Comparison of ENCODE assay signal across 1 cellular context in the genomic region with DNA sequence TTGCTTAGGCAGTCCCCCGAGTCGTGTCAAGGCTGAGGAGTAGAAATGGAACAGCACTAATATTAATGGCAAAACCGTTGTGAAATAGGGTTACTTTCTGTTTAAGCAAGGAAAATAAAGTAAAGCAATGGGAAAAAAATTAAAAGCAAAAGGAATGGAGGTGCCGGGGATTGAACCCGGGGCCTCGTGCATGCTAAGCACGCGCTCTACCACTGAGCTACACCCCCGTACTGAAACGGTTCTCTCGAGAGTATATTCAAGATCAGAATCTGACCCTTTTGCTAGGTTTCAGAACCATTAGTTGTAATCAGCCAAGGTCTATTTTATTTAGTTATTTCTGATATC.
TF ChIP-seq lines count a peak whose summit lies in the region.

No MANE protein-coding gene starts in this region.

TF ChIP-seq in H1, 55 proteins besides CTCF, POLR2A, EP300 and RAD21 (continued from another document):
- no peak for TF ChIP-seq CHD7 (IDR thresholded peaks at IDR 0.05; ENCODE audit: insufficient replicate concordance, low read length)
- TF ChIP-seq SAP30 (IDR thresholded peaks at IDR 0.05; ENCODE audit: insufficient read depth, insufficient replicate concordance, low read length) = no peak
- TF ChIP-seq KDM4A (IDR thresholded peaks at IDR 0.05; ENCODE audit: low read depth, low read length, severe bottlenecking) = no peak
- TF ChIP-seq KDM1A (IDR thresholded peaks at IDR 0.05; ENCODE audit: borderline replicate concordance, low read length) = no peak
- TF ChIP-seq TCF12 (IDR thresholded peaks at IDR 0.05; ENCODE audit: low read depth, low read length) = no peak
- TF ChIP-seq BCL11A (IDR thresholded peaks at IDR 0.05; ENCODE audit: low read depth in 2 of 2, low read length in 2 of 2) = no peak
- no peak for TF ChIP-seq CHD2 (IDR thresholded peaks at IDR 0.05; ENCODE audit: low read length)
- peak; percentile 4 for TF ChIP-seq ASH2L (IDR thresholded peaks at IDR 0.05; ENCODE audit: low read length)
- TF ChIP-seq RNF2 (IDR thresholded peaks at IDR 0.05; ENCODE audit: borderline replicate concordance, low read depth, low read length, missing control alignments, poor library complexity, severe bottlenecking) = no peak
- TF ChIP-seq RXRA (IDR thresholded peaks at IDR 0.05; ENCODE audit: insufficient read depth, low read depth, low read length) = no peak
- TF ChIP-seq BRCA1 (IDR thresholded peaks at IDR 0.05; ENCODE audit: low read depth, low read length) = no peak
- TF ChIP-seq NANOG (IDR thresholded peaks at IDR 0.05; ENCODE audit: insufficient read depth, low read depth, low read length, poor library complexity, severe bottlenecking) = no peak
- TF ChIP-seq ATF3 (IDR thresholded peaks at IDR 0.05; ENCODE audit: insufficient read depth, low read depth, low read length) = no peak
- TF ChIP-seq RFX5 (IDR thresholded peaks at IDR 0.05; ENCODE audit: borderline replicate concordance, low read depth, low read length) = no peak
- TF ChIP-seq POU5F1 (IDR thresholded peaks at IDR 0.05; ENCODE audit: low read depth, low read length) = no peak
- no peak for TF ChIP-seq CTBP2 (IDR thresholded peaks at IDR 0.05; ENCODE audit: borderline replicate concordance, insufficient read depth, insufficient read length, low read length)
- TF ChIP-seq TBP (IDR thresholded peaks at IDR 0.05; ENCODE audit: low read depth, low read length) = peak; percentile 99
- TF ChIP-seq JUN (IDR thresholded peaks at IDR 0.05; ENCODE audit: low read depth, low read length) = no peak
- TF ChIP-seq TAF7 (optimal IDR thresholded peaks at IDR 0.05; ENCODE audit: borderline replicate concordance, low read depth, low read length) = peak; percentile 73
- TF ChIP-seq ZNF274 (IDR thresholded peaks at IDR 0.05; ENCODE audit: borderline replicate concordance, extremely low read depth, low read length) = no peak
- TF ChIP-seq SIN3A (conservative IDR thresholded peaks at IDR 0.05 in 1 of 2, IDR thresholded peaks at IDR 0.05 in 1 of 2; ENCODE audit: low read depth in 1 of 2, low read length in 2 of 2) = 0 out of 4 replicates have a peak, but pooled peaks of 1 of the 2 experiments have one; percentile 25
- TF ChIP-seq BACH1 (IDR thresholded peaks at IDR 0.05; ENCODE audit: low read length) = no peak
- TF ChIP-seq CREB1 (IDR thresholded peaks at IDR 0.05) = no peak
- no peak for TF ChIP-seq YY1 (IDR thresholded peaks at IDR 0.05; ENCODE audit: low read depth, low read length)
- TF ChIP-seq, protein P1, sequence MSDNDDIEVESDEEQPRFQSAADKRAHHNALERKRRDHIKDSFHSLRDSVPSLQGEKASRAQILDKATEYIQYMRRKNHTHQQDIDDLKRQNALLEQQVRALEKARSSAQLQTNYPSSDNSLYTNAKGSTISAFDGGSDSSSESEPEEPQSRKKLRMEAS (IDR thresholded peaks at IDR 0.05) = peak; percentile 79
- TF ChIP-seq GTF2F1 (IDR thresholded peaks at IDR 0.05; ENCODE audit: borderline replicate concordance, low read depth, low read length) = no peak
- no peak for TF ChIP-seq SP2 (IDR thresholded peaks at IDR 0.05; ENCODE audit: low read length)
- no peak for TF ChIP-seq RBBP5 (IDR thresholded peaks at IDR 0.05; ENCODE audit: borderline replicate concordance, low read depth, low read length)
- no peak for TF ChIP-seq PHF8 (conservative IDR thresholded peaks at IDR 0.05; ENCODE audit: low read depth, low read length)
- TF ChIP-seq POLR2AphosphoS5 (IDR thresholded peaks at IDR 0.05; ENCODE audit: low read depth, low read length) = no peak
- TF ChIP-seq JUND (IDR thresholded peaks at IDR 0.05; ENCODE audit: low read length) = no peak
- TF ChIP-seq EZH2 (IDR thresholded peaks at IDR 0.05; ENCODE audit: low read depth, low read length, severe bottlenecking) = no peak
- peak; percentile 79; the same call in 1 of the 2 replicates for TF ChIP-seq MAFK (IDR thresholded peaks at IDR 0.05; ENCODE audit: low read depth, low read length)
- TF ChIP-seq GABPA (IDR thresholded peaks at IDR 0.05; ENCODE audit: borderline replicate concordance, insufficient read depth, low read length) = no peak
- TF ChIP-seq, protein P2, sequence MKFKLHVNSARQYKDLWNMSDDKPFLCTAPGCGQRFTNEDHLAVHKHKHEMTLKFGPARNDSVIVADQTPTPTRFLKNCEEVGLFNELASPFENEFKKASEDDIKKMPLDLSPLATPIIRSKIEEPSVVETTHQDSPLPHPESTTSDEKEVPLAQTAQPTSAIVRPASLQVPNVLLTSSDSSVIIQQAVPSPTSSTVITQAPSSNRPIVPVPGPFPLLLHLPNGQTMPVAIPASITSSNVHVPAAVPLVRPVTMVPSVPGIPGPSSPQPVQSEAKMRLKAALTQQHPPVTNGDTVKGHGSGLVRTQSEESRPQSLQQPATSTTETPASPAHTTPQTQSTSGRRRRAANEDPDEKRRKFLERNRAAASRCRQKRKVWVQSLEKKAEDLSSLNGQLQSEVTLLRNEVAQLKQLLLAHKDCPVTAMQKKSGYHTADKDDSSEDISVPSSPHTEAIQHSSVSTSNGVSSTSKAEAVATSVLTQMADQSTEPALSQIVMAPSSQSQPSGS (IDR thresholded peaks at IDR 0.05; ENCODE audit: low read length) = peak; percentile 59; the same call in 1 of the 2 replicates
- no peak for TF ChIP-seq SP1 (IDR thresholded peaks at IDR 0.05; ENCODE audit: low read depth, low read length)
- no peak for TF ChIP-seq HDAC6 (IDR thresholded peaks at IDR 0.05; ENCODE audit: low read depth, low read length)
- 0 out of 2 replicates have a peak, but pooled peaks have one; percentile 10 for TF ChIP-seq TAF1 (IDR thresholded peaks at IDR 0.05; ENCODE audit: low read depth, low read length)
- TF ChIP-seq NRF1 (IDR thresholded peaks at IDR 0.05; ENCODE audit: low read depth, low read length) = peak; percentile 26; the same call in 1 of the 2 replicates
- no peak for TF ChIP-seq SIRT6 (IDR thresholded peaks at IDR 0.05; ENCODE audit: low read length)
- TF ChIP-seq SUZ12 (IDR thresholded peaks at IDR 0.05; ENCODE audit: low read length) = no peak
- no peak for TF ChIP-seq FOSL1 (IDR thresholded peaks at IDR 0.05; ENCODE audit: insufficient read depth, low read depth, low read length)
- peak; percentile 86 for TF ChIP-seq EGR1 (IDR thresholded peaks at IDR 0.05; ENCODE audit: borderline replicate concordance, low read depth, low read length)
- TF ChIP-seq KDM5A (IDR thresholded peaks at IDR 0.05; ENCODE audit: low read length) = no peak
- peak; percentile 52; the same call in 1 of the 2 replicates for TF ChIP-seq TEAD4 (IDR thresholded peaks at IDR 0.05; ENCODE audit: low read depth, low read length)
- TF ChIP-seq, protein P3, sequence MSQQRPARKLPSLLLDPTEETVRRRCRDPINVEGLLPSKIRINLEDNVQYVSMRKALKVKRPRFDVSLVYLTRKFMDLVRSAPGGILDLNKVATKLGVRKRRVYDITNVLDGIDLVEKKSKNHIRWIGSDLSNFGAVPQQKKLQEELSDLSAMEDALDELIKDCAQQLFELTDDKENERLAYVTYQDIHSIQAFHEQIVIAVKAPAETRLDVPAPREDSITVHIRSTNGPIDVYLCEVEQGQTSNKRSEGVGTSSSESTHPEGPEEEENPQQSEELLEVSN (IDR thresholded peaks at IDR 0.05) = 0 out of 2 replicates have a peak, but pooled peaks have one; percentile 16
- TF ChIP-seq CBX5 (IDR thresholded peaks at IDR 0.05; ENCODE audit: low read depth, low read length) = no peak
- TF ChIP-seq SP4 (IDR thresholded peaks at IDR 0.05; ENCODE audit: low read length) = no peak
- TF ChIP-seq CEBPB (IDR thresholded peaks at IDR 0.05; ENCODE audit: low read depth, low read length) = no peak
- TF ChIP-seq SRF (IDR thresholded peaks at IDR 0.05; ENCODE audit: low read depth, low read length) = no peak
- TF ChIP-seq SIX5 (IDR thresholded peaks at IDR 0.05; ENCODE audit: low read depth, low read length) = no peak
- TF ChIP-seq, protein P4, sequence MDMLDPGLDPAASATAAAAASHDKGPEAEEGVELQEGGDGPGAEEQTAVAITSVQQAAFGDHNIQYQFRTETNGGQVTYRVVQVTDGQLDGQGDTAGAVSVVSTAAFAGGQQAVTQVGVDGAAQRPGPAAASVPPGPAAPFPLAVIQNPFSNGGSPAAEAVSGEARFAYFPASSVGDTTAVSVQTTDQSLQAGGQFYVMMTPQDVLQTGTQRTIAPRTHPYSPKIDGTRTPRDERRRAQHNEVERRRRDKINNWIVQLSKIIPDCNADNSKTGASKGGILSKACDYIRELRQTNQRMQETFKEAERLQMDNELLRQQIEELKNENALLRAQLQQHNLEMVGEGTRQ (IDR thresholded peaks at IDR 0.05; ENCODE audit: low read length) = no peak
- TF ChIP-seq CBX8 (IDR thresholded peaks at IDR 0.05; ENCODE audit: borderline replicate concordance, low read depth, low read length) = no peak
- TF ChIP-seq CHD1 (IDR thresholded peaks at IDR 0.05; ENCODE audit: low read depth, low read length) = no peak; the same call in 1 of the 2 replicates
